28 cellular contexts compared by ENCODE assay signal in the genomic region with DNA sequence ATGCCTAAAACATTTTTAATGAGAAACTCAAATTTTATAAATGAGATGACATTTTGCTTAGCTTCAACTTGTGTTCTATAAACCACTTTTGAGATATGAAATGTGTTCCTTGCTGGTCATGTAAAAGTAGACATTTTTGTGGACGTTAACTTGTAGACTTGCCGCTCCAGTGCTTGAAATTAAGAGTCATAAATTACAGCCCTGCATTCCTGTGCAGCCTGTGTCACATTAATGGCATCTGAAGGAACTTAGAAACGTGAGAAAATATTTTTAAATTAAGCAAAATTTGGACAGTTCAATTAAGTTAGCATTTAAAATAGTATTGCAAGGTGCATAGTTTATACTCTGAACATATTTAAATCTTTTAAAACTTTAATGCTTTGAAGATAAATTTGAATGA.
DNase-seq lines count a peak whose midpoint lies in the region; ATAC-seq, FAIRE-seq and TF ChIP-seq lines count a peak whose summit lies in the region.
"Had no signal": no experiment of that assay in that cellular context is flagged by ENCODE, and none has a peak within 500 bp of the region (broad histone marks: within the 10 kb centered on the region; RNA-seq: fewer than 3 reads in every experiment).

No MANE protein-coding gene starts in this region.

- no peaks in the 10 kb centered on the region for H3K27me3 Mint-ChIP-seq in memory B cell
- H3K27me3 Mint-ChIP-seq: CD8-positive, alpha-beta memory T cell; IgD-negative memory B cell had no signal

- peak overlapping the region; percentile 63 for H3K9ac ChIP-seq in skeletal muscle satellite cell (ENCODE audit: low read depth, low read length)

- no peak overlapping the region for H3K4me3 Mint-ChIP-seq in memory B cell
- H3K4me3 Mint-ChIP-seq: CD14-positive monocyte; CD8-positive, alpha-beta memory T cell; IgD-negative memory B cell had no signal

- no peaks in the 10 kb centered on the region for H3K9me3 Mint-ChIP-seq in memory B cell
- H3K9me3 Mint-ChIP-seq: CD14-positive monocyte; CD8-positive, alpha-beta memory T cell; IgD-negative memory B cell had no signal

- no peak for TF ChIP-seq CTCF in upper lobe of left lung (IDR thresholded peaks at IDR 0.05)

- H3K4me1 Mint-ChIP-seq in memory B cell: peaks cover 3% of the 10 kb centered on the region
- H3K4me1 Mint-ChIP-seq: CD14-positive monocyte, IgD-negative memory B cell had no signal

- 94 to 95% methylated on average over 3 of the region's 3 CpGs for WGBS in upper lobe of left lung, 2 donors

- H3K36me3 Mint-ChIP-seq in memory B cell: peaks cover 24% of the 10 kb centered on the region

- peak; percentile 8 for FAIRE-seq in GM19239 (lab: Jason Lieb, UNC)
- FAIRE-seq: GM12892 had no signal

- H3K27ac Mint-ChIP-seq in memory B cell: peak overlapping the region; percentile 55
- H3K27ac Mint-ChIP-seq: CD14-positive monocyte had no signal

- peaks cover 22% of the 10 kb centered on the region for H3K4me1 ChIP-seq in skeletal muscle satellite cell (ENCODE audit: control insufficient read depth, insufficient read depth, low read length)
- H3K4me1 ChIP-seq in upper lobe of left lung: no peaks in the 10 kb centered on the region

- no peak for DNase-seq in GM19239 (ENCODE audit: insufficient read length, low spot score)
- peak; percentile 70 for DNase-seq in astrocyte of the hippocampus (ENCODE audit: low read depth, low spot score)
- no peak for DNase-seq in memory B cell (ENCODE audit: low spot score in 2 of 2)
- no peak for DNase-seq in mesenteric fat pad (ENCODE audit: low spot score)
- no peak for DNase-seq in T-helper 2 cell
- DNase-seq in activated CD8-positive, alpha-beta memory T cell treated with anti-CD3 and anti-CD28 coated beads, Interleukin-2, amount 50 U/mL, for 4 hours: no peak
- DNase-seq in upper lobe of left lung: no peak
- DNase-seq: 8988T; ACHN; BE2C; Calu3; CD8-positive, alpha-beta memory T cell; DMS79 treated with DMSO at 0.1 percent for 48 hours; NCI-H1048; NCI-H1417; NCI-H1694; NCI-H2029 treated with DMSO at 0.1 percent for 48 hours; NCI-H446 treated with DMSO at 0.1 percent for 48 hours; NCI-H526; NCI-H82; NK-92 treated with Interleukin-12 subunit alpha and Interleukin-12 subunit beta, amount 100 ng/mL, for 24 hours; SHP77 treated with DMSO at 0.1 percent for 48 hours had no signal

- H3K4me3 ChIP-seq in skeletal muscle satellite cell (ENCODE audit: low read length) (no peak overlapping the region), upper lobe of left lung (no peak overlapping the region)

- TF ChIP-seq POLR2A in upper lobe of left lung (IDR thresholded peaks at IDR 0.05): no peak

- ATAC-seq in memory B cell (ENCODE audit: low read depth) (no peak), upper lobe of left lung (ENCODE audit: low FRiP score in 2 of 2) (no peak)
- ATAC-seq: HCT116 had no signal

- no peak overlapping the region for H3K27ac ChIP-seq in upper lobe of left lung
- H3K27ac ChIP-seq: HL-60 had no signal

- no peaks in the 10 kb centered on the region for H3K9me3 ChIP-seq in skeletal muscle satellite cell (replicated peaks; ENCODE audit: low read length)
- no peaks in the 10 kb centered on the region for H3K9me3 ChIP-seq in upper lobe of left lung
- H3K9me3 ChIP-seq: BE2C had no signal

- H3K36me3 ChIP-seq in skeletal muscle satellite cell (ENCODE audit: insufficient read depth, low read length): peaks cover 25% of the 10 kb centered on the region
- H3K36me3 ChIP-seq in upper lobe of left lung: peaks cover 0 to 56% (median 23%) of the 10 kb centered on the region in 4 donors

- no peak for TF ChIP-seq EP300 in upper lobe of left lung (IDR thresholded peaks at IDR 0.05)

- H3K4me2 ChIP-seq in skeletal muscle satellite cell (ENCODE audit: low read length): no peak overlapping the region

- H3K27me3 ChIP-seq in skeletal muscle satellite cell (ENCODE audit: control insufficient read depth, insufficient read depth, low read length): no peaks in the 10 kb centered on the region
- H3K27me3 ChIP-seq in upper lobe of left lung: no peaks in the 10 kb centered on the region
- H3K27me3 ChIP-seq: BE2C had no signal
